14 cellular contexts compared by ENCODE assay signal in genomic region chr5:20678814-20679298, GRCh38.
DNase-seq lines count a peak whose midpoint lies in the region; ATAC-seq, FAIRE-seq and TF ChIP-seq lines count a peak whose summit lies in the region.
"Had no signal": no experiment of that assay in that cellular context is flagged by ENCODE, and none has a peak within 500 bp of the region (broad histone marks: within the 10 kb centered on the region; RNA-seq: fewer than 3 reads in every experiment).

No MANE protein-coding gene starts in this region.

- H3K27ac Mint-ChIP-seq in MCF 10A (ENCODE audit: low read depth, unreplicated experiment), result peak overlapping the region; percentile 93
- H3K27ac Mint-ChIP-seq: stimulated activated naive CD8-positive, alpha-beta T cell treated with anti-CD3 and anti-CD28 coated beads, Interleukin-15, Interleukin-2, amounts not matched to agents 100 ng/mL and 50 ng/mL, for 24 hours had no signal

- H2BK12ac ChIP-seq in H1 (ENCODE audit: low read depth, low read length), result peak overlapping the region; percentile 21; the same call in 1 of the 2 replicates

- intact Hi-C loops in MCF 10A (cut with micrococcal nuclease) (no loop called here), breast epithelium (cut with DNase I; ENCODE audit: low total_unique reads) (no loop called here)

- TF ChIP-seq CTCF in MCF 10A (IDR thresholded peaks at IDR 0.05; ENCODE audit: unreplicated experiment) (no peak), breast epithelium (IDR thresholded peaks at IDR 0.05) (no peak), OCI-LY3 (IDR thresholded peaks at IDR 0.05; ENCODE audit: low read depth, low read length) (no peak), H1 (IDR thresholded peaks at IDR 0.05; ENCODE audit: control extremely low read depth in 1 of 3, insufficient read depth in 1 of 3, low read depth in 1 of 3, low read length in 3 of 3) (no peak)

- H3K56ac ChIP-seq in H1 (replicated peaks; ENCODE audit: insufficient read length, low read depth, low read length), result no peak overlapping the region

- no peak for TF ChIP-seq POLR2A in breast epithelium (IDR thresholded peaks at IDR 0.05)
- no peak for TF ChIP-seq POLR2A in H1 (IDR thresholded peaks at IDR 0.05; ENCODE audit: control extremely low read depth in 1 of 2, low read depth in 2 of 2, low read length in 2 of 2)

- no peaks in the 10 kb centered on the region for H3K9me3 Mint-ChIP-seq in MCF 10A (ENCODE audit: unreplicated experiment)
- H3K9me3 Mint-ChIP-seq: stimulated activated naive CD8-positive, alpha-beta T cell treated with anti-CD3 and anti-CD28 coated beads, Interleukin-15, Interleukin-2, amounts not matched to agents 100 ng/mL and 50 ng/mL, for 24 hours had no signal

- no peak for ATAC-seq in GM21723 (IDR thresholded peaks at IDR 0.05; ENCODE audit: unreplicated experiment)
- ATAC-seq: left ventricle myocardium superior had no signal

- DNase-seq in MCF 10A (ENCODE audit: unreplicated experiment) (peak; percentile 95), breast epithelium (ENCODE audit: low spot score in 2 of 2) (no peak), H1 (ENCODE audit: low read depth in 1 of 2, low spot score in 2 of 2) (no peak), stromal cell of bone marrow (ENCODE audit: low read depth) (peak; percentile 74), NCI-H187 treated with DMSO at 0.1 percent for 48 hours (lab: John Stamatoyannopoulos, UW) (no peak), middle frontal gyrus (ENCODE audit: extremely low spot score, low spot score) (no peak)
- DNase-seq: BE2C, left ventricle myocardium superior had no signal

- H3K18ac ChIP-seq in H1 (ENCODE audit: extremely low read depth, low read length), result no peak overlapping the region

- no peak overlapping the region for H2BK15ac ChIP-seq in H1 (ENCODE audit: low read length)

- H3K36me3 Mint-ChIP-seq in MCF 10A (ENCODE audit: insufficient read depth, unreplicated experiment), result no peaks in the 10 kb centered on the region

- H3K36me3 ChIP-seq in breast epithelium (no peaks in the 10 kb centered on the region), OCI-LY3 (replicated peaks; ENCODE audit: low read depth, low read length) (no peaks in the 10 kb centered on the region), H1 (ENCODE audit: control insufficient read depth in 2 of 4, insufficient read depth in 4 of 4, low read length in 3 of 4) (no peaks in the 10 kb centered on the region)
- H3K36me3 ChIP-seq: BE2C had no signal

- H2AFZ ChIP-seq in OCI-LY3 (ENCODE audit: low read depth, low read length) (peak overlapping the region; percentile 13; the same call in 1 of the 2 replicates), H1 (ENCODE audit: low read length) (no peak overlapping the region)

- TF ChIP-seq RAD21 in H1 (IDR thresholded peaks at IDR 0.05 in 1 of 2, conservative IDR thresholded peaks at IDR 0.05 in 1 of 2; ENCODE audit: low read depth in 2 of 2, low read length in 2 of 2), result no peak

- no peak overlapping the region for H3K14ac ChIP-seq in H1 (ENCODE audit: insufficient read length)

- H3K23me2 ChIP-seq in H1 (ENCODE audit: low read depth, low read length), result no peaks in the 10 kb centered on the region

- H3K4me3 ChIP-seq in breast epithelium, result no peak overlapping the region
- H3K4me3 ChIP-seq in OCI-LY3 (ENCODE audit: low read length), result no peak overlapping the region
- H3K4me3 ChIP-seq in H1 (ENCODE audit: extremely low read depth in 1 of 4, insufficient read depth in 2 of 4, low read depth in 3 of 4, low read length in 4 of 4), result no peak overlapping the region
- H3K4me3 ChIP-seq: GM12878, skin epidermis had no signal

- H4K20me1 ChIP-seq in OCI-LY3 (ENCODE audit: insufficient read depth, low read length), result no peaks in the 10 kb centered on the region
- no peaks in the 10 kb centered on the region for H4K20me1 ChIP-seq in H1 (replicated peaks in 1 of 2; ENCODE audit: control insufficient read depth in 1 of 2, insufficient read depth in 2 of 2, low read length in 2 of 2)

- no peaks in the 10 kb centered on the region for H3K9me3 ChIP-seq in breast epithelium
- H3K9me3 ChIP-seq in OCI-LY3 (ENCODE audit: insufficient read depth, low read length), result no peaks in the 10 kb centered on the region
- no peaks in the 10 kb centered on the region for H3K9me3 ChIP-seq in H1 (ENCODE audit: insufficient read depth in 2 of 2, low read depth in 1 of 2, low read length in 1 of 2)
- H3K9me3 ChIP-seq: BE2C had no signal

- H3K4me1 Mint-ChIP-seq in MCF 10A (ENCODE audit: insufficient read depth, unreplicated experiment), result peaks cover 18% of the 10 kb centered on the region

- no peak overlapping the region for H3K27ac ChIP-seq in breast epithelium
- H3K27ac ChIP-seq in OCI-LY3 (ENCODE audit: low read length), result peak overlapping the region; percentile 16; the same call in 1 of the 2 replicates
- H3K27ac ChIP-seq in H1 (ENCODE audit: low read depth, low read length), result no peak overlapping the region
- H3K27ac ChIP-seq: KMS-11, skin epidermis had no signal

- BruUV-seq in MCF 10A (replicated peaks; lab: Mats Ljungman, UMichigan), result no TSS peak

- no peak overlapping the region for H2BK20ac ChIP-seq in H1 (ENCODE audit: low read length)

- no peak overlapping the region for H4K91ac ChIP-seq in H1 (replicated peaks; ENCODE audit: insufficient read length, low read length)

- H3K27me3 Mint-ChIP-seq in MCF 10A (ENCODE audit: insufficient read depth, unreplicated experiment), result no peaks in the 10 kb centered on the region
- H3K27me3 Mint-ChIP-seq: stimulated activated naive CD8-positive, alpha-beta T cell treated with anti-CD3 and anti-CD28 coated beads, Interleukin-15, Interleukin-2, amounts not matched to agents 100 ng/mL and 50 ng/mL, for 24 hours had no signal

- TF ChIP-seq EP300 in H1 (IDR thresholded peaks at IDR 0.05; ENCODE audit: borderline replicate concordance in 1 of 2, low read depth in 2 of 2, low read length in 2 of 2), result no peak

- H3K9ac ChIP-seq in OCI-LY3 (ENCODE audit: low read length) (no peak overlapping the region), H1 (replicated peaks in 1 of 4; ENCODE audit: extremely low read depth in 1 of 4, low read depth in 3 of 4, low read length in 3 of 4) (no peak overlapping the region)
- H3K9ac ChIP-seq: KMS-11 had no signal

- no peaks in the 10 kb centered on the region for H3K4me1 ChIP-seq in breast epithelium
- H3K4me1 ChIP-seq in OCI-LY3 (ENCODE audit: low read length), result peaks cover 18% of the 10 kb centered on the region
- H3K4me1 ChIP-seq in H1 (replicated peaks in 1 of 4; ENCODE audit: control insufficient read depth in 3 of 4, insufficient read depth in 4 of 4, low read length in 3 of 4), result peaks cover 0 to 9% (median 0%) of the 10 kb centered on the region in 4 experiments; a peak in 2 of 7 replicates

- H3K79me2 ChIP-seq in OCI-LY3 (ENCODE audit: low read length) (no peaks in the 10 kb centered on the region), H1 (ENCODE audit: control insufficient read depth in 1 of 2, insufficient read depth in 2 of 2, low read length in 2 of 2) (no peaks in the 10 kb centered on the region)

- no peak overlapping the region for H3K23ac ChIP-seq in H1 (ENCODE audit: insufficient read length)

- H3K4me2 ChIP-seq in OCI-LY3 (ENCODE audit: low read length) (peak overlapping the region; percentile 21; the same call in 1 of the 2 replicates), H1 (ENCODE audit: insufficient read depth in 1 of 2, low read depth in 2 of 2, low read length in 2 of 2) (no peak overlapping the region)
- H3K4me2 ChIP-seq: KMS-11 had no signal

- H2AK5ac ChIP-seq in H1 (ENCODE audit: low read depth, low read length), result no peak overlapping the region

- H3K79me1 ChIP-seq in H1 (ENCODE audit: low read depth, low read length), result no peaks in the 10 kb centered on the region

- no peak overlapping the region for H2BK120ac ChIP-seq in H1 (replicated peaks; ENCODE audit: low read depth, low read length)

- H4K8ac ChIP-seq in H1 (ENCODE audit: extremely low read depth, insufficient read depth, low read length), result no peak overlapping the region

- 94% methylated on average over 1 of the region's 1 CpG; no CpG with 5 or more reads in 1 of the 2 experiments for WGBS in H1 (ENCODE audit: extremely low coverage in 1 of 2, insufficient coverage in 1 of 2, insufficient read length in 1 of 2, insufficient replicate concordance in 2 of 2, low coverage in 1 of 2, low lambda C conversion rate in 2 of 2, missing lambda C conversion rate in 1 of 2), 2 experiments

- no peak overlapping the region for H3K4ac ChIP-seq in H1 (replicated peaks; ENCODE audit: insufficient read length, low read depth, low read length)

- H3K27me3 ChIP-seq in breast epithelium (no peaks in the 10 kb centered on the region), OCI-LY3 (ENCODE audit: low read depth, low read length) (no peaks in the 10 kb centered on the region), H1 (replicated peaks in 1 of 4; ENCODE audit: control insufficient read depth in 3 of 4, extremely low read depth in 1 of 4, insufficient read depth in 3 of 4, low read length in 3 of 4) (no peaks in the 10 kb centered on the region)
- H3K27me3 ChIP-seq: BE2C had no signal

- H2BK5ac ChIP-seq in H1 (ENCODE audit: low read depth, low read length), result no peak overlapping the region

- FAIRE-seq in H1 (lab: Jason Lieb, UNC), result no peak
- FAIRE-seq: GM12878 had no signal

- CTCF ChIA-PET in MCF 10A (lab: Yijun Ruan, JAX), result no interaction called here
- CTCF ChIA-PET in H1 (lab: Charles Lee; ENCODE audit: partially characterized antibody), result no interaction called here

- no peak overlapping the region for H4K5ac ChIP-seq in H1 (ENCODE audit: insufficient read length, low read depth, low read length)

- no peak overlapping the region for H3K4me3 Mint-ChIP-seq in MCF 10A (ENCODE audit: unreplicated experiment)
- H3K4me3 Mint-ChIP-seq: stimulated activated naive CD8-positive, alpha-beta T cell treated with anti-CD3 and anti-CD28 coated beads, Interleukin-15, Interleukin-2, amounts not matched to agents 100 ng/mL and 50 ng/mL, for 24 hours had no signal

- POLR2A ChIA-PET in MCF 10A (lab: Yijun Ruan, JAX), result interaction anchor here (0.7 kb wide), 1 partner anchor 953 kb away, joined by 3 read pairs; no protein-coding TSS in a partner anchor
- POLR2A ChIA-PET in H1 (lab: Charles Lee; ENCODE audit: partially characterized antibody), result no interaction called here

TF ChIP-seq in H1, 55 proteins besides CTCF, POLR2A, EP300 and RAD21 (continues in another document):
- no peak for TF ChIP-seq GTF2F1 (IDR thresholded peaks at IDR 0.05; ENCODE audit: borderline replicate concordance, low read depth, low read length)
- TF ChIP-seq MAX (IDR thresholded peaks at IDR 0.05), result no peak
- TF ChIP-seq, protein P1, sequence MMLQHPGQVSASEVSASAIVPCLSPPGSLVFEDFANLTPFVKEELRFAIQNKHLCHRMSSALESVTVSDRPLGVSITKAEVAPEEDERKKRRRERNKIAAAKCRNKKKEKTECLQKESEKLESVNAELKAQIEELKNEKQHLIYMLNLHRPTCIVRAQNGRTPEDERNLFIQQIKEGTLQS (IDR thresholded peaks at IDR 0.05; ENCODE audit: insufficient read depth, low read depth, low read length), result no peak
- TF ChIP-seq SRF (IDR thresholded peaks at IDR 0.05; ENCODE audit: low read depth, low read length), result no peak
- no peak for TF ChIP-seq CBX8 (IDR thresholded peaks at IDR 0.05; ENCODE audit: borderline replicate concordance, low read depth, low read length)

Comparison
In these comparisons a context has a peak if more than half of its experiments do, and no peak if none do; other contexts are left out.
1. DNase-seq: peak in MCF 10A (single experiment) and stromal cell of bone marrow (single experiment); none in breast epithelium (0 of 2), H1 (0 of 2), NCI-H187 treated with DMSO at 0.1 percent for 48 hours (single experiment) and middle frontal gyrus (single experiment).